Comparison of ENCODE assay signal across 1 cellular context in genomic region chr19:35320285-35320706, GRCh38.
A peak's percentile ranks its signal among the peaks of the same experiment; 100 is the strongest.
TF ChIP-seq lines count a peak whose summit lies in the region.

No MANE protein-coding gene starts in this region.

TF ChIP-seq in GM12878, 131 proteins besides CTCF, POLR2A, EP300 and RAD21 (continued from another document):
- TF ChIP-seq ZNF592 (IDR thresholded peaks at IDR 0.05) (no peak), POLR2AphosphoS2 (IDR thresholded peaks at IDR 0.05; ENCODE audit: low read depth, low read length) (no peak), NFIC (IDR thresholded peaks at IDR 0.05; ENCODE audit: low read depth, low read length) (0 out of 2 replicates have a peak, but pooled peaks have one; percentile 19), REST (IDR thresholded peaks at IDR 0.05; ENCODE audit: low read depth, low read length) (no peak), ZNF687 (IDR thresholded peaks at IDR 0.05) (peak; percentile 47; the same call in 1 of the 2 replicates), DPF2 (IDR thresholded peaks at IDR 0.05) (no peak), ASH2L (IDR thresholded peaks at IDR 0.05; ENCODE audit: borderline replicate concordance, low read depth) (no peak), MEF2A (IDR thresholded peaks at IDR 0.05; ENCODE audit: insufficient read depth, low read depth, low read length) (no peak), KLF5 (IDR thresholded peaks at IDR 0.05; ENCODE audit: partially characterized antibody) (no peak), FOXK2 (IDR thresholded peaks at IDR 0.05) (no peak), MXI1 (IDR thresholded peaks at IDR 0.05; ENCODE audit: low read depth, low read length) (peak; percentile 36; the same call in 1 of the 2 replicates), ZNF207 (IDR thresholded peaks at IDR 0.05; ENCODE audit: borderline replicate concordance) (no peak), RCOR1 (conservative IDR thresholded peaks at IDR 0.05; ENCODE audit: low read depth, low read length) (no peak), NR2F1 (conservative IDR thresholded peaks at IDR 0.05) (no peak), ELK1 (IDR thresholded peaks at IDR 0.05; ENCODE audit: low read depth, low read length) (no peak), WRNIP1 (IDR thresholded peaks at IDR 0.05; ENCODE audit: borderline replicate concordance, low read depth, low read length) (no peak), TCF3 (IDR thresholded peaks at IDR 0.05; ENCODE audit: borderline replicate concordance, insufficient read depth, low read depth, low read length) (no peak)
